Comparison of ENCODE assay signal across 2 cellular contexts in genomic region chr9:129218918-129219317, GRCh38.
A peak's percentile ranks its signal among the peaks of the same experiment; 100 is the strongest.
TF ChIP-seq lines count a peak whose summit lies in the region.

No MANE protein-coding gene starts in this region.

TF ChIP-seq in HepG2, 621 proteins besides CTCF, POLR2A, EP300 and RAD21:
- no peak for TF ChIP-seq MAZ (IDR thresholded peaks at IDR 0.05; ENCODE audit: borderline replicate concordance, low read depth, low read length)
- TF ChIP-seq MAZ (CRISPR knock-in tag; IDR thresholded peaks at IDR 0.05; ENCODE audit: low read depth): no peak
- TF ChIP-seq CEBPB (IDR thresholded peaks at IDR 0.05; ENCODE audit: borderline replicate concordance, low read depth, low read length): 0 out of 2 replicates have a peak, but pooled peaks have one; percentile 32
- peak; percentile 76 for TF ChIP-seq ZNF629 (CRISPR knock-in tag; conservative IDR thresholded peaks at IDR 0.05)

TF ChIP-seq in IMR-90, 13 proteins besides CTCF, POLR2A, EP300 and RAD21:
- TF ChIP-seq BHLHE40 (IDR thresholded peaks at IDR 0.05; ENCODE audit: low read depth, low read length): no peak
- TF ChIP-seq, protein P1, sequence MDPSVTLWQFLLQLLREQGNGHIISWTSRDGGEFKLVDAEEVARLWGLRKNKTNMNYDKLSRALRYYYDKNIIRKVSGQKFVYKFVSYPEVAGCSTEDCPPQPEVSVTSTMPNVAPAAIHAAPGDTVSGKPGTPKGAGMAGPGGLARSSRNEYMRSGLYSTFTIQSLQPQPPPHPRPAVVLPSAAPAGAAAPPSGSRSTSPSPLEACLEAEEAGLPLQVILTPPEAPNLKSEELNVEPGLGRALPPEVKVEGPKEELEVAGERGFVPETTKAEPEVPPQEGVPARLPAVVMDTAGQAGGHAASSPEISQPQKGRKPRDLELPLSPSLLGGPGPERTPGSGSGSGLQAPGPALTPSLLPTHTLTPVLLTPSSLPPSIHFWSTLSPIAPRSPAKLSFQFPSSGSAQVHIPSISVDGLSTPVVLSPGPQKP (IDR thresholded peaks at IDR 0.05; ENCODE audit: borderline replicate concordance, low read depth, low read length): no peak
- TF ChIP-seq RFX5 (IDR thresholded peaks at IDR 0.05; ENCODE audit: low read depth, low read length): no peak
- TF ChIP-seq RCOR1 (IDR thresholded peaks at IDR 0.05; ENCODE audit: insufficient replicate concordance, low read length): no peak
- TF ChIP-seq FOS (IDR thresholded peaks at IDR 0.05; ENCODE audit: low read depth, low read length): no peak
- TF ChIP-seq MAZ (IDR thresholded peaks at IDR 0.05; ENCODE audit: borderline replicate concordance, low read depth, low read length): no peak
- TF ChIP-seq MXI1 (IDR thresholded peaks at IDR 0.05; ENCODE audit: borderline replicate concordance, low read depth, low read length): no peak
- TF ChIP-seq SMC3 (IDR thresholded peaks at IDR 0.05; ENCODE audit: low read depth, low read length): no peak
